1 cellular context compared by ENCODE assay signal in genomic region chr12:1822699-1823098, GRCh38.
TF ChIP-seq lines count a peak whose summit lies in the region.

No MANE protein-coding gene starts in this region.

TF ChIP-seq in HepG2, 621 proteins besides CTCF, POLR2A, EP300 and RAD21:
- TF ChIP-seq ZNF788 (CRISPR knock-in tag; IDR thresholded peaks at IDR 0.05; ENCODE audit: borderline replicate concordance): no peak
- no peak for TF ChIP-seq ZBTB44 (CRISPR knock-in tag; IDR thresholded peaks at IDR 0.05)
- no peak for TF ChIP-seq TIGD3 (CRISPR knock-in tag; IDR thresholded peaks at IDR 0.05; ENCODE audit: borderline replicate concordance)
- no peak for TF ChIP-seq MLX (CRISPR knock-in tag; IDR thresholded peaks at IDR 0.05)
- TF ChIP-seq KDM5B (CRISPR knock-in tag; IDR thresholded peaks at IDR 0.05; ENCODE audit: borderline replicate concordance): 0 out of 2 replicates have a peak, but pooled peaks have one; percentile 22
- TF ChIP-seq ZNF83 (CRISPR knock-in tag; IDR thresholded peaks at IDR 0.05; ENCODE audit: borderline replicate concordance): no peak
- TF ChIP-seq SMARCE1 (IDR thresholded peaks at IDR 0.05; ENCODE audit: borderline replicate concordance): no peak
- TF ChIP-seq ZNF235 (CRISPR knock-in tag; IDR thresholded peaks at IDR 0.05; ENCODE audit: borderline replicate concordance): no peak
- TF ChIP-seq ATAD3A (CRISPR knock-in tag; IDR thresholded peaks at IDR 0.05): no peak
- no peak for TF ChIP-seq TOE1 (CRISPR knock-in tag; IDR thresholded peaks at IDR 0.05)
- no peak for TF ChIP-seq ZNF605 (CRISPR knock-in tag; IDR thresholded peaks at IDR 0.05)
- TF ChIP-seq SP2 (CRISPR knock-in tag; IDR thresholded peaks at IDR 0.05): no peak
- TF ChIP-seq ZNF737 (CRISPR knock-in tag; IDR thresholded peaks at IDR 0.05; ENCODE audit: borderline replicate concordance): no peak
- TF ChIP-seq JUN (CRISPR knock-in tag; IDR thresholded peaks at IDR 0.05): no peak
- TF ChIP-seq MXD1 (CRISPR knock-in tag; IDR thresholded peaks at IDR 0.05): 0 out of 2 replicates have a peak, but pooled peaks have one; percentile 20
